In the genomic region with DNA sequence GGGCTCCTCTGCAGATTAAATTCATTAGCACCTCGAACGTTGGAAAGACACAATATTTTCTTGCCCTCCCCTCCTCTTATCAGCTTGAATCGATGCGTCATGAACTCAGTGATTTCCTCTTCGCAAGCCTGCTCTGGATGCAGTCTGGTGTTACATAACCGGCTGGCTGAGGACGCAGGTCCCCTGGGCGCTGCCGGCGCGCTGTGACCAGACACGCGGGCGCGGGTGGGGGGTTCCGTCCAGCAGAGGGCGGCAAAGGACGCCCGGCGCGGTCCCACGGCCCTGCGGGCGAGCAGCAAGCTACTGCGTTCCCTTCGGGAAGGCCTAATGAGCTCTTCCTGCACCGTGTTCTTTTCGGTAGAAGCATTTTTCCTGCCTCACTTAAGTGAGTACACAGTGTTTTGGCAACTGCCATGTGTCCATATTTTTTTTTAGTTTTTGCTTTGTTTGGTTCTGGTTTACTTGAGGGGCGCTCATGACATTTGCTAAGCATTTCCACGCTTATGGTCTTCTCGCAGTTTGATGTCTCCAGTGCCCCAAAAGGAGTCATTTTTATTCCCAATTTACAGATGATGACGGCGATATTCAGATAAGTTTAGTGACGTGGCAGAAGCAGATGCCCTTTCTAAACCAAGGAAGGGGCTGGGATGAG, we compare ENCODE assay signal across 1 cellular context.
TF ChIP-seq lines count a peak whose summit lies in the region.

No MANE protein-coding gene starts in this region.

TF ChIP-seq in HepG2, 621 proteins besides CTCF, POLR2A, EP300 and RAD21 (continued from another document and continues in another):
- TF ChIP-seq, protein P1, sequence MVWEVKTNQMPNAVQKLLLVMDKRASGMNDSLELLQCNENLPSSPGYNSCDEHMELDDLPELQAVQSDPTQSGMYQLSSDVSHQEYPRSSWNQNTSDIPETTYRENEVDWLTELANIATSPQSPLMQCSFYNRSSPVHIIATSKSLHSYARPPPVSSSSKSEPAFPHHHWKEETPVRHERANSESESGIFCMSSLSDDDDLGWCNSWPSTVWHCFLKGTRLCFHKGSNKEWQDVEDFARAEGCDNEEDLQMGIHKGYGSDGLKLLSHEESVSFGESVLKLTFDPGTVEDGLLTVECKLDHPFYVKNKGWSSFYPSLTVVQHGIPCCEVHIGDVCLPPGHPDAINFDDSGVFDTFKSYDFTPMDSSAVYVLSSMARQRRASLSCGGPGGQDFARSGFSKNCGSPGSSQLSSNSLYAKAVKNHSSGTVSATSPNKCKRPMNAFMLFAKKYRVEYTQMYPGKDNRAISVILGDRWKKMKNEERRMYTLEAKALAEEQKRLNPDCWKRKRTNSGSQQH (CRISPR knock-in tag; IDR thresholded peaks at IDR 0.05; ENCODE audit: low read depth): 0 out of 2 replicates have a peak, but pooled peaks have one; percentile 47
- TF ChIP-seq, protein P2, sequence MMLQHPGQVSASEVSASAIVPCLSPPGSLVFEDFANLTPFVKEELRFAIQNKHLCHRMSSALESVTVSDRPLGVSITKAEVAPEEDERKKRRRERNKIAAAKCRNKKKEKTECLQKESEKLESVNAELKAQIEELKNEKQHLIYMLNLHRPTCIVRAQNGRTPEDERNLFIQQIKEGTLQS (CRISPR knock-in tag; IDR thresholded peaks at IDR 0.05): peak; percentile 30; the same call in 1 of the 2 replicates
- TF ChIP-seq, protein P3, sequence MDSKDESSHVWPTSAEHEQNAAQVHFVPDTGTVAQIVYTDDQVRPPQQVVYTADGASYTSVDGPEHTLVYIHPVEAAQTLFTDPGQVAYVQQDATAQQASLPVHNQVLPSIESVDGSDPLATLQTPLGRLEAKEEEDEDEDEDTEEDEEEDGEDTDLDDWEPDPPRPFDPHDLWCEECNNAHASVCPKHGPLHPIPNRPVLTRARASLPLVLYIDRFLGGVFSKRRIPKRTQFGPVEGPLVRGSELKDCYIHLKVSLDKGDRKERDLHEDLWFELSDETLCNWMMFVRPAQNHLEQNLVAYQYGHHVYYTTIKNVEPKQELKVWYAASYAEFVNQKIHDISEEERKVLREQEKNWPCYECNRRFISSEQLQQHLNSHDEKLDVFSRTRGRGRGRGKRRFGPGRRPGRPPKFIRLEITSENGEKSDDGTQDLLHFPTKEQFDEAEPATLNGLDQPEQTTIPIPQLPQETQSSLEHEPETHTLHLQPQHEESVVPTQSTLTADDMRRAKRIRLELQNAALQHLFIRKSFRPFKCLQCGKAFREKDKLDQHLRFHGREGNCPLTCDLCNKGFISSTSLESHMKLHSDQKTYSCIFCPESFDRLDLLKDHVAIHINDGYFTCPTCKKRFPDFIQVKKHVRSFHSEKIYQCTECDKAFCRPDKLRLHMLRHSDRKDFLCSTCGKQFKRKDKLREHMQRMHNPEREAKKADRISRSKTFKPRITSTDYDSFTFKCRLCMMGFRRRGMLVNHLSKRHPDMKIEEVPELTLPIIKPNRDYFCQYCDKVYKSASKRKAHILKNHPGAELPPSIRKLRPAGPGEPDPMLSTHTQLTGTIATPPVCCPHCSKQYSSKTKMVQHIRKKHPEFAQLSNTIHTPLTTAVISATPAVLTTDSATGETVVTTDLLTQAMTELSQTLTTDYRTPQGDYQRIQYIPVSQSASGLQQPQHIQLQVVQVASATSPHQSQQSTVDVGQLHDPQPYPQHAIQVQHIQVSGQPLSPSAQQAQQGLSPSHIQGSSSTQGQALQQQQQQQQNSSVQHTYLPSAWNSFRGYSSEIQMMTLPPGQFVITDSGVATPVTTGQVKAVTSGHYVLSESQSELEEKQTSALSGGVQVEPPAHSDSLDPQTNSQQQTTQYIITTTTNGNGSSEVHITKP (CRISPR knock-in tag; IDR thresholded peaks at IDR 0.05; ENCODE audit: low read depth): peak; percentile 53; the same call in 1 of the 2 replicates
- TF ChIP-seq ZNF331 (CRISPR knock-in tag; IDR thresholded peaks at IDR 0.05): peak; percentile 53; the same call in 1 of the 2 replicates
- TF ChIP-seq, protein P4, sequence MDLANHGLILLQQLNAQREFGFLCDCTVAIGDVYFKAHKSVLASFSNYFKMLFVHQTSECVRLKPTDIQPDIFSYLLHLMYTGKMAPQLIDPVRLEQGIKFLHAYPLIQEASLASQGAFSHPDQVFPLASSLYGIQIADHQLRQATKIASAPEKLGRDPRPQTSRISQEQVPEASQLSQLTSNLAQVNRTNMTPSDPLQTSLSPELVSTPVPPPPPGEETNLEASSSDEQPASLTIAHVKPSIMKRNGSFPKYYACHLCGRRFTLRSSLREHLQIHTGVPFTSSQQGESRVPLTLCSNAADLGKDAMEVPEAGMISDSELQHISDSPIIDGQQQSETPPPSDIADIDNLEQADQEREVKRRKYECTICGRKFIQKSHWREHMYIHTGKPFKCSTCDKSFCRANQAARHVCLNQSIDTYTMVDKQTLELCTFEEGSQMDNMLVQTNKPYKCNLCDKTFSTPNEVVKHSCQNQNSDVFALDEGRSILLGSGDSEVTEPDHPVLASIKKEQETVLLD (CRISPR knock-in tag; IDR thresholded peaks at IDR 0.05; ENCODE audit: low read depth): no peak
- TF ChIP-seq RXRA (CRISPR knock-in tag; IDR thresholded peaks at IDR 0.05): peak; percentile 74
- TF ChIP-seq POLR2AphosphoS5 (IDR thresholded peaks at IDR 0.05; ENCODE audit: low read depth, low read length): no peak
- no peak for TF ChIP-seq ATF7 (IDR thresholded peaks at IDR 0.05)
- no peak for TF ChIP-seq ATF7 (CRISPR knock-in tag; IDR thresholded peaks at IDR 0.05)
- TF ChIP-seq, protein P5, sequence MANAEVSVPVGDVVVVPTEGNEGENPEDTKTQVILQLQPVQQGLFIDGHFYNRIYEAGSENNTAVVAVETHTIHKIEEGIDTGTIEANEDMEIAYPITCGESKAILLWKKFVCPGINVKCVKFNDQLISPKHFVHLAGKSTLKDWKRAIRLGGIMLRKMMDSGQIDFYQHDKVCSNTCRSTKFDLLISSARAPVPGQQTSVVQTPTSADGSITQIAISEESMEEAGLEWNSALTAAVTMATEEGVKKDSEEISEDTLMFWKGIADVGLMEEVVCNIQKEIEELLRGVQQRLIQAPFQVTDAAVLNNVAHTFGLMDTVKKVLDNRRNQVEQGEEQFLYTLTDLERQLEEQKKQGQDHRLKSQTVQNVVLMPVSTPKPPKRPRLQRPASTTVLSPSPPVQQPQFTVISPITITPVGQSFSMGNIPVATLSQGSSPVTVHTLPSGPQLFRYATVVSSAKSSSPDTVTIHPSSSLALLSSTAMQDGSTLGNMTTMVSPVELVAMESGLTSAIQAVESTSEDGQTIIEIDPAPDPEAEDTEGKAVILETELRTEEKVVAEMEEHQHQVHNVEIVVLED (CRISPR knock-in tag; IDR thresholded peaks at IDR 0.05; ENCODE audit: borderline replicate concordance): peak; percentile 56; the same call in 1 of the 2 replicates
- TF ChIP-seq ZSCAN21 (CRISPR knock-in tag; IDR thresholded peaks at IDR 0.05; ENCODE audit: borderline replicate concordance): peak; percentile 59; the same call in 1 of the 2 replicates
- no peak for TF ChIP-seq ZNF292 (CRISPR knock-in tag; IDR thresholded peaks at IDR 0.05; ENCODE audit: borderline replicate concordance, low read depth)
- TF ChIP-seq, protein P6, sequence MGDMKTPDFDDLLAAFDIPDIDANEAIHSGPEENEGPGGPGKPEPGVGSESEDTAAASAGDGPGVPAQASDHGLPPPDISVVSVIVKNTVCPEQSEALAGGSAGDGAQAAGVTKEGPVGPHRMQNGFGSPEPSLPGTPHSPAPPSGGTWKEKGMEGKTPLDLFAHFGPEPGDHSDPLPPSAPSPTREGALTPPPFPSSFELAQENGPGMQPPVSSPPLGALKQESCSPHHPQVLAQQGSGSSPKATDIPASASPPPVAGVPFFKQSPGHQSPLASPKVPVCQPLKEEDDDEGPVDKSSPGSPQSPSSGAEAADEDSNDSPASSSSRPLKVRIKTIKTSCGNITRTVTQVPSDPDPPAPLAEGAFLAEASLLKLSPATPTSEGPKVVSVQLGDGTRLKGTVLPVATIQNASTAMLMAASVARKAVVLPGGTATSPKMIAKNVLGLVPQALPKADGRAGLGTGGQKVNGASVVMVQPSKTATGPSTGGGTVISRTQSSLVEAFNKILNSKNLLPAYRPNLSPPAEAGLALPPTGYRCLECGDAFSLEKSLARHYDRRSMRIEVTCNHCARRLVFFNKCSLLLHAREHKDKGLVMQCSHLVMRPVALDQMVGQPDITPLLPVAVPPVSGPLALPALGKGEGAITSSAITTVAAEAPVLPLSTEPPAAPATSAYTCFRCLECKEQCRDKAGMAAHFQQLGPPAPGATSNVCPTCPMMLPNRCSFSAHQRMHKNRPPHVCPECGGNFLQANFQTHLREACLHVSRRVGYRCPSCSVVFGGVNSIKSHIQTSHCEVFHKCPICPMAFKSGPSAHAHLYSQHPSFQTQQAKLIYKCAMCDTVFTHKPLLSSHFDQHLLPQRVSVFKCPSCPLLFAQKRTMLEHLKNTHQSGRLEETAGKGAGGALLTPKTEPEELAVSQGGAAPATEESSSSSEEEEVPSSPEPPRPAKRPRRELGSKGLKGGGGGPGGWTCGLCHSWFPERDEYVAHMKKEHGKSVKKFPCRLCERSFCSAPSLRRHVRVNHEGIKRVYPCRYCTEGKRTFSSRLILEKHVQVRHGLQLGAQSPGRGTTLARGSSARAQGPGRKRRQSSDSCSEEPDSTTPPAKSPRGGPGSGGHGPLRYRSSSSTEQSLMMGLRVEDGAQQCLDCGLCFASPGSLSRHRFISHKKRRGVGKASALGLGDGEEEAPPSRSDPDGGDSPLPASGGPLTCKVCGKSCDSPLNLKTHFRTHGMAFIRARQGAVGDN (CRISPR knock-in tag; IDR thresholded peaks at IDR 0.05): peak; percentile 91
- TF ChIP-seq, protein P7, sequence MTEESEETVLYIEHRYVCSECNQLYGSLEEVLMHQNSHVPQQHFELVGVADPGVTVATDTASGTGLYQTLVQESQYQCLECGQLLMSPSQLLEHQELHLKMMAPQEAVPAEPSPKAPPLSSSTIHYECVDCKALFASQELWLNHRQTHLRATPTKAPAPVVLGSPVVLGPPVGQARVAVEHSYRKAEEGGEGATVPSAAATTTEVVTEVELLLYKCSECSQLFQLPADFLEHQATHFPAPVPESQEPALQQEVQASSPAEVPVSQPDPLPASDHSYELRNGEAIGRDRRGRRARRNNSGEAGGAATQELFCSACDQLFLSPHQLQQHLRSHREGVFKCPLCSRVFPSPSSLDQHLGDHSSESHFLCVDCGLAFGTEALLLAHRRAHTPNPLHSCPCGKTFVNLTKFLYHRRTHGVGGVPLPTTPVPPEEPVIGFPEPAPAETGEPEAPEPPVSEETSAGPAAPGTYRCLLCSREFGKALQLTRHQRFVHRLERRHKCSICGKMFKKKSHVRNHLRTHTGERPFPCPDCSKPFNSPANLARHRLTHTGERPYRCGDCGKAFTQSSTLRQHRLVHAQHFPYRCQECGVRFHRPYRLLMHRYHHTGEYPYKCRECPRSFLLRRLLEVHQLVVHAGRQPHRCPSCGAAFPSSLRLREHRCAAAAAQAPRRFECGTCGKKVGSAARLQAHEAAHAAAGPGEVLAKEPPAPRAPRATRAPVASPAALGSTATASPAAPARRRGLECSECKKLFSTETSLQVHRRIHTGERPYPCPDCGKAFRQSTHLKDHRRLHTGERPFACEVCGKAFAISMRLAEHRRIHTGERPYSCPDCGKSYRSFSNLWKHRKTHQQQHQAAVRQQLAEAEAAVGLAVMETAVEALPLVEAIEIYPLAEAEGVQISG (CRISPR knock-in tag; IDR thresholded peaks at IDR 0.05): peak; percentile 45; the same call in 1 of the 2 replicates
- TF ChIP-seq SNAI1 (CRISPR knock-in tag; IDR thresholded peaks at IDR 0.05; ENCODE audit: borderline replicate concordance): no peak
- TF ChIP-seq, protein P8, sequence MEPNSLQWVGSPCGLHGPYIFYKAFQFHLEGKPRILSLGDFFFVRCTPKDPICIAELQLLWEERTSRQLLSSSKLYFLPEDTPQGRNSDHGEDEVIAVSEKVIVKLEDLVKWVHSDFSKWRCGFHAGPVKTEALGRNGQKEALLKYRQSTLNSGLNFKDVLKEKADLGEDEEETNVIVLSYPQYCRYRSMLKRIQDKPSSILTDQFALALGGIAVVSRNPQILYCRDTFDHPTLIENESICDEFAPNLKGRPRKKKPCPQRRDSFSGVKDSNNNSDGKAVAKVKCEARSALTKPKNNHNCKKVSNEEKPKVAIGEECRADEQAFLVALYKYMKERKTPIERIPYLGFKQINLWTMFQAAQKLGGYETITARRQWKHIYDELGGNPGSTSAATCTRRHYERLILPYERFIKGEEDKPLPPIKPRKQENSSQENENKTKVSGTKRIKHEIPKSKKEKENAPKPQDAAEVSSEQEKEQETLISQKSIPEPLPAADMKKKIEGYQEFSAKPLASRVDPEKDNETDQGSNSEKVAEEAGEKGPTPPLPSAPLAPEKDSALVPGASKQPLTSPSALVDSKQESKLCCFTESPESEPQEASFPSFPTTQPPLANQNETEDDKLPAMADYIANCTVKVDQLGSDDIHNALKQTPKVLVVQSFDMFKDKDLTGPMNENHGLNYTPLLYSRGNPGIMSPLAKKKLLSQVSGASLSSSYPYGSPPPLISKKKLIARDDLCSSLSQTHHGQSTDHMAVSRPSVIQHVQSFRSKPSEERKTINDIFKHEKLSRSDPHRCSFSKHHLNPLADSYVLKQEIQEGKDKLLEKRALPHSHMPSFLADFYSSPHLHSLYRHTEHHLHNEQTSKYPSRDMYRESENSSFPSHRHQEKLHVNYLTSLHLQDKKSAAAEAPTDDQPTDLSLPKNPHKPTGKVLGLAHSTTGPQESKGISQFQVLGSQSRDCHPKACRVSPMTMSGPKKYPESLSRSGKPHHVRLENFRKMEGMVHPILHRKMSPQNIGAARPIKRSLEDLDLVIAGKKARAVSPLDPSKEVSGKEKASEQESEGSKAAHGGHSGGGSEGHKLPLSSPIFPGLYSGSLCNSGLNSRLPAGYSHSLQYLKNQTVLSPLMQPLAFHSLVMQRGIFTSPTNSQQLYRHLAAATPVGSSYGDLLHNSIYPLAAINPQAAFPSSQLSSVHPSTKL (CRISPR knock-in tag; IDR thresholded peaks at IDR 0.05): peak; percentile 79
- no peak for TF ChIP-seq HMG20B (CRISPR knock-in tag; conservative IDR thresholded peaks at IDR 0.05)
- no peak for TF ChIP-seq FOXP1 (IDR thresholded peaks at IDR 0.05)
- TF ChIP-seq FOXP1 (CRISPR knock-in tag; IDR thresholded peaks at IDR 0.05): no peak
- TF ChIP-seq ZNF136 (CRISPR knock-in tag; IDR thresholded peaks at IDR 0.05; ENCODE audit: low read depth): no peak
- 0 out of 2 replicates have a peak, but pooled peaks have one; percentile 70 for TF ChIP-seq ZNF709 (CRISPR knock-in tag; IDR thresholded peaks at IDR 0.05)
- 0 out of 2 replicates have a peak, but pooled peaks have one; percentile 61 for TF ChIP-seq MEIS1 (CRISPR knock-in tag; IDR thresholded peaks at IDR 0.05; ENCODE audit: borderline replicate concordance)
- no peak for TF ChIP-seq ZNF557 (CRISPR knock-in tag; IDR thresholded peaks at IDR 0.05)
- TF ChIP-seq, protein P9, sequence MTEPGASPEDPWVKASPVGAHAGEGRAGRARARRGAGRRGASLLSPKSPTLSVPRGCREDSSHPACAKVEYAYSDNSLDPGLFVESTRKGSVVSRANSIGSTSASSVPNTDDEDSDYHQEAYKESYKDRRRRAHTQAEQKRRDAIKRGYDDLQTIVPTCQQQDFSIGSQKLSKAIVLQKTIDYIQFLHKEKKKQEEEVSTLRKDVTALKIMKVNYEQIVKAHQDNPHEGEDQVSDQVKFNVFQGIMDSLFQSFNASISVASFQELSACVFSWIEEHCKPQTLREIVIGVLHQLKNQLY (CRISPR knock-in tag; IDR thresholded peaks at IDR 0.05): no peak
